28 cellular contexts compared by ENCODE assay signal in the genomic region with DNA sequence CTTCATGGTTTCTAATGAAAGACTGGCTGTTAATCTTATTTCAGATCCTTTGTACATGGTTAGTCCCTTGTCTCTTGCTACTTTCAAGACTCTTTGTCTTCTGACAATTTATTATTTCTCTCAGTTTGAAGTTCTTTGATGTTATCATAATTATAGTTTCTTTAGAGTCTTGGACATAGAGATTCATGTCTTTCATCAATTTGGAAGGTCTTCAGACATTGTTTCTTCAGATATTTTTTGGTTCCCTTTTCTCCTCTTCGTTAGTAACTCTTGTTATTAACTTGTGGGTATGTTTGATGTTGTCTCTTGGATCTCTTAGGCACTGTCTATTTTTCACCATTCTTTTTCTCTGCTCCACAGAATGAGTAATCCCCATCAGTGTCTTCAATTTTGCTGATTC.
"Had no signal": no experiment of that assay in that cellular context is flagged by ENCODE, and none has a peak within 500 bp of the region (broad histone marks: within the 10 kb centered on the region; RNA-seq: fewer than 3 reads in every experiment).

No MANE protein-coding gene starts in this region.

- H3K27me3 Mint-ChIP-seq: naive B cell; stimulated activated memory B cell treated with anti-CD40 and anti-IgM and Interleukin-4, amounts not matched to agents 10 μg/mL and 1 μg/mL and 100 μg/mL, for 72 hours; type B pancreatic cell had no signal

- H3K4me1 Mint-ChIP-seq: mesothelial cell of epicardium; nephron progenitor cell; stimulated activated memory B cell treated with anti-CD40 and anti-IgM and Interleukin-4, amounts not matched to agents 10 μg/mL and 1 μg/mL and 100 μg/mL, for 72 hours had no signal

- DNase-seq: dermis blood vessel endothelial cell; effector memory CD4-positive, alpha-beta T cell; esophagus squamous epithelium; foreskin melanocyte; glutamatergic neuron; heart right ventricle; hippocampal formation; left cardiac atrium; left lung; mesenchymal stem cell; mucosa of descending colon; naive B cell; nephron progenitor cell; nucleus accumbens; right cardiac atrium; spleen; stimulated activated CD4-positive, alpha-beta T cell treated with anti-CD3 and anti-CD28 coated beads, Interleukin-4, amount 100 ng/mL, for 4 hours; stimulated activated naive CD8-positive, alpha-beta T cell treated with anti-CD3 and anti-CD28 coated beads, Interleukin-15, Interleukin-2, amounts not matched to agents 100 U/mL and 50 U/mL, for 24 hours; substantia nigra; testis; tibial artery had no signal

- H3K4me3 ChIP-seq: coronary artery, esophagus squamous epithelium, heart right ventricle, left lung, lung, mucosa of descending colon, prostate gland, skin epidermis, spleen, testis, tibial artery had no signal

- H3K4me1 ChIP-seq: esophagus squamous epithelium, heart right ventricle, left lung, prostate gland, spleen, testis, tibial artery had no signal

- H3K27me3 ChIP-seq: esophagus squamous epithelium, heart right ventricle, left lung, spleen, testis, tibial artery had no signal

- H3K27ac Mint-ChIP-seq: mesothelial cell of epicardium; naive B cell; nephron progenitor cell; stimulated activated memory B cell treated with anti-CD40 and anti-IgM and Interleukin-4, amounts not matched to agents 10 μg/mL and 1 μg/mL and 100 μg/mL, for 72 hours; type B pancreatic cell had no signal

- H3K27ac ChIP-seq: coronary artery, esophagus squamous epithelium, heart right ventricle, left lung, prostate gland, skin epidermis, spleen, testis, tibial artery had no signal

- H3K9me3 ChIP-seq: prostate gland, testis had no signal

- H3K4me3 Mint-ChIP-seq: mesothelial cell of epicardium; naive B cell; nephron progenitor cell; stimulated activated memory B cell treated with anti-CD40 and anti-IgM and Interleukin-4, amounts not matched to agents 10 μg/mL and 1 μg/mL and 100 μg/mL, for 72 hours; type B pancreatic cell had no signal

- ATAC-seq: heart right ventricle; left cardiac atrium; left lung; mucosa of descending colon; right cardiac atrium; stimulated activated memory B cell treated with anti-CD40 and anti-IgM and Interleukin-4, amounts not matched to agents 10 μg/mL and 1 μg/mL and 100 μg/mL, for 72 hours; stimulated activated naive CD8-positive, alpha-beta T cell treated with anti-CD3 and anti-CD28 coated beads, Interleukin-15, Interleukin-2, amounts not matched to agents 100 U/mL and 50 U/mL, for 24 hours had no signal
